ENCODE assay signal across 28 cellular contexts in the genomic region with DNA sequence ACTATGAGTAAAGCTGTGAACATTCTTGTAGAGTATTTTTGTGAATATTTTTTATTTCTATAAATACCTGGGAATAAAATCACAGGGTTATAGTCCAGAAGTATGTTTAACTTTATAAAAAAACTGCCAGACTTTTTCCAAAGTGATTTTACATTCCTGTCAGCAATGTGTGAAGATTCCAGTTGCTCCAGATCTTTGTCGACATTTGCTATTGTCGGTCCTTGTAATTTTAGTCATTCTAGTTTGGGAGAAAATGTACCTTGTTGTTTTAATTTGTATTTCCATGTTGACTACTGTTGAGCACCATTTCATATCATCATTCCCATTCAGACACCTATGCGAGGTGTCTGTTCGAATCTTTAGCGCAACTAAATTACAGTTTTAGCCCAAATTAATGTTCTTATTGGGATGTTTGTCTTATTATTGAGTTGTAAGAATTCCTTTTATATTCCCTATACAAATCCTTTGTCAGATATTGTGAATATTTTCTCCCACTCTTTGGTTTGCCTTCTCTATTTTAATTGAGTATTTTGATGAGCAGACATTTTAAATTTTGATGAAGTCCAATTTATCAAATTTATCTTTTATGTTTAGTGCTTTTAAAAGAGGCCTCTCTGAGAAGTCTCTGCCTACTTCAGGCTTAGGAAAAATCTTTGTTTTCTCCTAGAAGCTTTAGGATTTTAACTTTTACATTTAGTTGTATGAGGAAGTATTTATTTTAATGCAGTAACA. TPM values are rescaled to one million over a fixed set of nuclear protein-coding genes. Genes with fewer than 3 reads are reported as not detected.
DNase-seq lines count a peak whose midpoint lies in the region; ATAC-seq and TF ChIP-seq lines count a peak whose summit lies in the region.
"Had no signal": no experiment of that assay in that cellular context is flagged by ENCODE, and none has a peak within 500 bp of the region (broad histone marks: within the 10 kb centered on the region; RNA-seq: fewer than 3 reads in every experiment).

No MANE protein-coding gene starts in this region.

- POLR2A ChIA-PET in OCI-LY7 (lab: Charles Lee): interaction anchor here (0.6 to 1.7 kb wide), 2 partner anchors 14 to 59 kb away, joined by 3 to 8 read pairs; no protein-coding TSS in a partner anchor
- POLR2A ChIA-PET in naive thymus-derived CD4-positive, alpha-beta T cell (lab: Charles Lee): no interaction called here

- TF ChIP-seq CTCF in OCI-LY7 (conservative IDR thresholded peaks at IDR 0.05; ENCODE audit: low read length): no peak

- H3K4me1 Mint-ChIP-seq in stimulated activated naive CD8-positive, alpha-beta T cell treated with anti-CD3 and anti-CD28 coated beads, Interleukin-15, Interleukin-2, amounts not matched to agents 100 ng/mL and 50 ng/mL, for 24 hours (ENCODE audit: low read depth): peaks cover 44% of the 10 kb centered on the region
- H3K4me1 Mint-ChIP-seq in stimulated activated naive CD8-positive, alpha-beta T cell treated with anti-CD3 and anti-CD28 coated beads, Interleukin-15, amount 100 ng/mL, for 72 hours: peaks cover 23% of the 10 kb centered on the region
- peaks cover 26 to 66% (median 47%) of the 10 kb centered on the region in 7 donors for H3K4me1 Mint-ChIP-seq in naive thymus-derived CD4-positive, alpha-beta T cell

- peak overlapping the region; percentile 81 for H3K4me2 ChIP-seq in OCI-LY7 (ENCODE audit: low read length)

- H4K20me1 ChIP-seq in OCI-LY7 (ENCODE audit: insufficient read depth, low read length): no peaks in the 10 kb centered on the region

- H3K4me1 ChIP-seq in OCI-LY7 (ENCODE audit: insufficient read depth, low read length, poor library complexity, severe bottlenecking): peaks cover 40% of the 10 kb centered on the region
- H3K4me1 ChIP-seq in naive thymus-derived CD4-positive, alpha-beta T cell (ENCODE audit: control insufficient read depth in 2 of 2, insufficient read depth in 2 of 2, low read length in 2 of 2): peaks cover 14 to 15% of the 10 kb centered on the region in 2 donors
- H3K4me1 ChIP-seq: parathyroid adenoma had no signal

- H3K4me3 ChIP-seq in OCI-LY7 (ENCODE audit: low read depth, low read length, poor library complexity, severe bottlenecking): peak overlapping the region; percentile 82
- no peak overlapping the region for H3K4me3 ChIP-seq in naive thymus-derived CD4-positive, alpha-beta T cell (ENCODE audit: low read length)
- H3K4me3 ChIP-seq: smooth muscle cell, upper lobe of left lung had no signal

- H3K9me2 ChIP-seq in OCI-LY7 (ENCODE audit: insufficient read depth, low read length): no peaks in the 10 kb centered on the region

- H3K27me3 Mint-ChIP-seq in stimulated activated naive CD8-positive, alpha-beta T cell treated with anti-CD3 and anti-CD28 coated beads, Interleukin-15, Interleukin-2, amounts not matched to agents 100 ng/mL and 50 ng/mL, for 24 hours: no peaks in the 10 kb centered on the region
- H3K27me3 Mint-ChIP-seq in stimulated activated naive CD8-positive, alpha-beta T cell treated with anti-CD3 and anti-CD28 coated beads, Interleukin-15, amount 100 ng/mL, for 72 hours: no peaks in the 10 kb centered on the region
- H3K27me3 Mint-ChIP-seq in naive thymus-derived CD4-positive, alpha-beta T cell: no peaks in the 10 kb centered on the region
- H3K27me3 Mint-ChIP-seq: activated CD4-positive, alpha-beta T cell treated with anti-CD3 and anti-CD28 coated beads for 36 hours; effector memory CD8-positive, alpha-beta T cell; naive B cell had no signal

- no peak overlapping the region for H2AFZ ChIP-seq in OCI-LY7 (ENCODE audit: low read length)
- H2AFZ ChIP-seq: parathyroid adenoma had no signal

- H3K79me2 ChIP-seq in OCI-LY7 (ENCODE audit: insufficient read depth, low read depth, low read length): peaks cover 41% of the 10 kb centered on the region

- BruUV-seq in OCI-LY7 (replicated peaks; lab: Mats Ljungman, UMichigan): no TSS peak

- H3K27ac Mint-ChIP-seq in stimulated activated naive CD8-positive, alpha-beta T cell treated with anti-CD3 and anti-CD28 coated beads, Interleukin-15, Interleukin-2, amounts not matched to agents 100 ng/mL and 50 ng/mL, for 24 hours: no peak overlapping the region
- H3K27ac Mint-ChIP-seq in stimulated activated naive CD8-positive, alpha-beta T cell treated with anti-CD3 and anti-CD28 coated beads, Interleukin-15, amount 100 ng/mL, for 72 hours: no peak overlapping the region
- H3K27ac Mint-ChIP-seq in naive thymus-derived CD4-positive, alpha-beta T cell: peak overlapping the region in 4 of 9 donors; percentile 20 to 98 (median 44)
- H3K27ac Mint-ChIP-seq: activated CD4-positive, alpha-beta T cell treated with anti-CD3 and anti-CD28 coated beads for 36 hours; effector memory CD8-positive, alpha-beta T cell had no signal

- peaks cover 49% of the 10 kb centered on the region for H3K36me3 ChIP-seq in OCI-LY7 (ENCODE audit: insufficient read depth, low read length)
- H3K36me3 ChIP-seq in naive thymus-derived CD4-positive, alpha-beta T cell (ENCODE audit: control insufficient read depth in 2 of 3, insufficient read depth in 3 of 3, low read length in 3 of 3): peaks cover 0 to 38% (median 5%) of the 10 kb centered on the region in 3 experiments

- CTCF ChIA-PET in OCI-LY7 (lab: Charles Lee; ENCODE audit: unreplicated experiment): no interaction called here
- CTCF ChIA-PET in naive thymus-derived CD4-positive, alpha-beta T cell (lab: Charles Lee): interaction anchor here (0.7 kb wide), 1 partner anchor 401 kb away, joined by 3 read pairs; no protein-coding TSS in a partner anchor

- peaks cover 35% of the 10 kb centered on the region for H3K36me3 Mint-ChIP-seq in stimulated activated naive CD8-positive, alpha-beta T cell treated with anti-CD3 and anti-CD28 coated beads, Interleukin-15, Interleukin-2, amounts not matched to agents 100 ng/mL and 50 ng/mL, for 24 hours (ENCODE audit: low read depth)
- H3K36me3 Mint-ChIP-seq in naive thymus-derived CD4-positive, alpha-beta T cell: peaks cover 9 to 26% (median 13%) of the 10 kb centered on the region in 5 donors

- peak overlapping the region; percentile 61 for H3K4me3 Mint-ChIP-seq in stimulated activated naive CD8-positive, alpha-beta T cell treated with anti-CD3 and anti-CD28 coated beads, Interleukin-15, Interleukin-2, amounts not matched to agents 100 ng/mL and 50 ng/mL, for 24 hours
- H3K4me3 Mint-ChIP-seq in stimulated activated naive CD8-positive, alpha-beta T cell treated with anti-CD3 and anti-CD28 coated beads, Interleukin-15, amount 100 ng/mL, for 72 hours: peak overlapping the region in 1 of 2 donors; percentile 30
- peak overlapping the region in 5 of 10 donors; percentile 12 to 95 (median 44) for H3K4me3 Mint-ChIP-seq in naive thymus-derived CD4-positive, alpha-beta T cell

- intact Hi-C loops in OCI-LY7 (cut with micrococcal nuclease; ENCODE audit: unreplicated experiment): no loop called here
- intact Hi-C loops in naive thymus-derived CD4-positive, alpha-beta T cell (cut with micrococcal nuclease): no loop called here

- no peaks in the 10 kb centered on the region for H3K9me3 Mint-ChIP-seq in stimulated activated naive CD8-positive, alpha-beta T cell treated with anti-CD3 and anti-CD28 coated beads, Interleukin-15, Interleukin-2, amounts not matched to agents 100 ng/mL and 50 ng/mL, for 24 hours
- H3K9me3 Mint-ChIP-seq in stimulated activated naive CD8-positive, alpha-beta T cell treated with anti-CD3 and anti-CD28 coated beads, Interleukin-15, amount 100 ng/mL, for 72 hours: no peaks in the 10 kb centered on the region
- peaks cover 0 to 1% (median 0%) of the 10 kb centered on the region in 11 donors for H3K9me3 Mint-ChIP-seq in naive thymus-derived CD4-positive, alpha-beta T cell
- H3K9me3 Mint-ChIP-seq: effector memory CD8-positive, alpha-beta T cell; naive B cell had no signal

- no peaks in the 10 kb centered on the region for H3K27me3 ChIP-seq in naive thymus-derived CD4-positive, alpha-beta T cell (ENCODE audit: control insufficient read depth in 2 of 2, insufficient read depth in 2 of 2, low read length in 2 of 2)
- H3K27me3 ChIP-seq: upper lobe of left lung had no signal

- no peak for DNase-seq in stimulated activated naive CD8-positive, alpha-beta T cell treated with anti-CD3 and anti-CD28 coated beads, Interleukin-15, amount 100 ng/mL, for 72 hours
- DNase-seq in OCI-LY7 (ENCODE audit: low spot score) (no peak), NCI-H2196 (lab: John Stamatoyannopoulos, UW; ENCODE audit: unreplicated experiment) (no peak)
- DNase-seq in naive thymus-derived CD4-positive, alpha-beta T cell: no peak
- DNase-seq: activated CD4-positive, alpha-beta T cell treated with anti-CD3 and anti-CD28 coated beads for 36 hours; activated naive CD4-positive, alpha-beta T cell treated with anti-CD3 and anti-CD28 coated beads, Interleukin-2, amount 50 U/mL, for 16 hours; anterior cingulate cortex; C1 segment of cervical spinal cord; Calu3; cortex of kidney; effector memory CD8-positive, alpha-beta T cell; EL; foreskin fibroblast; head of caudate nucleus; left ventricle myocardium superior; naive B cell; NCI-H1105 treated with DMSO at 0.1 percent for 48 hours; NCI-H1930; NCI-H2227 treated with DMSO at 0.1 percent for 48 hours; NCI-H69; stimulated activated CD4-positive, alpha-beta T cell treated with anti-CD3 and anti-CD28 coated beads, Interleukin-1b, Interleukin-23, amount 100 ng/mL, for 48 hours; upper lobe of left lung had no signal

- no peak overlapping the region for H3K27ac ChIP-seq in OCI-LY7 (ENCODE audit: low read depth, low read length, poor library complexity, severe bottlenecking)
- peak overlapping the region; percentile 18 for H3K27ac ChIP-seq in naive thymus-derived CD4-positive, alpha-beta T cell (ENCODE audit: low read depth, low read length)
- H3K27ac ChIP-seq: parathyroid adenoma had no signal

- H3K9me3 ChIP-seq in OCI-LY7 (ENCODE audit: low read length): no peaks in the 10 kb centered on the region
- H3K9me3 ChIP-seq in naive thymus-derived CD4-positive, alpha-beta T cell (ENCODE audit: control insufficient read depth in 2 of 3, low read length in 3 of 3): no peaks in the 10 kb centered on the region
- H3K9me3 ChIP-seq: upper lobe of left lung had no signal

- ATAC-seq in stimulated activated naive CD8-positive, alpha-beta T cell treated with anti-CD3 and anti-CD28 coated beads, Interleukin-15, amount 100 ng/mL, for 72 hours: no peak
- ATAC-seq in naive thymus-derived CD4-positive, alpha-beta T cell: no peak
- ATAC-seq in GM19328 (IDR thresholded peaks at IDR 0.05; ENCODE audit: unreplicated experiment) (no peak), HG03432 (IDR thresholded peaks at IDR 0.05; ENCODE audit: unreplicated experiment) (no peak)
- ATAC-seq: activated CD4-positive, alpha-beta T cell treated with anti-CD3 and anti-CD28 coated beads for 36 hours; effector memory CD8-positive, alpha-beta T cell; esophagus mucosa; left ventricle myocardium superior had no signal

RNA-seq across cellular contexts. Expression of gene CEP135, which starts 2.6 kb away (rescaled TPM):
- total RNA-seq in OCI-LY7 (2014; rRNA removed; shearing (Covaris generic)): 21.6 and 32.4 TPM in 2 replicates
- 32.7 and 41.4 TPM in 2 replicates for total RNA-seq in OCI-LY7 (2022)
- total RNA-seq in naive thymus-derived CD4-positive, alpha-beta T cell: 10 to 100 TPM; 20.6 to 38.8 (median 24.6) TPM
- 10 to 100 TPM in 1 of 2 donors, 1 to 10 TPM in 1; 8.9 to 15.5 TPM for polyA plus RNA-seq in naive thymus-derived CD4-positive, alpha-beta T cell
